ENCODE assay signal across 9 cellular contexts in genomic region chr18:23232331-23232730, GRCh38.
A peak's percentile ranks its signal among the peaks of the same experiment; 100 is the strongest.
DNase-seq lines count a peak whose midpoint lies in the region; ATAC-seq and TF ChIP-seq lines count a peak whose summit lies in the region.
"Had no signal": no experiment of that assay in that cellular context is flagged by ENCODE, and none has a peak within 500 bp of the region (broad histone marks: within the 10 kb centered on the region; RNA-seq: fewer than 3 reads in every experiment).

No MANE protein-coding gene starts in this region.

- no peak for ATAC-seq in activated CD8-positive, alpha-beta T cell treated with anti-CD3 and anti-CD28 coated beads, Interleukin-2, amount 10 ng/mL, durations not matched to agents 7 days and 5 days
- ATAC-seq in memory B cell (ENCODE audit: low read depth) (no peak), GM21390 (IDR thresholded peaks at IDR 0.05; ENCODE audit: unreplicated experiment) (no peak), GM21619 (IDR thresholded peaks at IDR 0.05; ENCODE audit: unreplicated experiment) (no peak)

- H3K9me3 Mint-ChIP-seq in HFFc6 (no peaks in the 10 kb centered on the region), memory B cell (no peaks in the 10 kb centered on the region)
- peaks cover 8% of the 10 kb centered on the region for H3K9me3 Mint-ChIP-seq in activated CD8-positive, alpha-beta T cell treated with anti-CD3 and anti-CD28 coated beads, Interleukin-2, amount 10 ng/mL, durations not matched to agents 7 days and 5 days (ENCODE audit: insufficient read depth)

- peak overlapping the region; percentile 62 to 95 (median 80); a peak in 18 of 22 replicates for H3K27ac ChIP-seq in BLaER1 treated with 17β-estradiol and CSF1 and Interleukin-3, amounts not matched to agents 10 nM and 100 nM

- peaks cover 0 to 49% (median 0%) of the 10 kb centered on the region in 11 experiments; a peak in 3 of 22 replicates for H3K36me3 ChIP-seq in BLaER1 treated with 17β-estradiol and CSF1 and Interleukin-3, amounts not matched to agents 10 nM and 100 nM

- CTCF ChIA-PET in activated CD8-positive, alpha-beta T cell treated with anti-CD3 and anti-CD28 coated beads, Interleukin-2, amount 10 ng/mL, durations not matched to agents 7 days and 5 days (lab: Charles Lee) = interaction anchor here (1.1 kb wide), 1 partner anchor 37 kb away, joined by 3 read pairs; no protein-coding TSS in a partner anchor

- H3K36me3 Mint-ChIP-seq in HFFc6 (ENCODE audit: low read depth) = no peaks in the 10 kb centered on the region; the same call in 1 of the 2 replicates
- peaks cover 28% of the 10 kb centered on the region for H3K36me3 Mint-ChIP-seq in activated CD8-positive, alpha-beta T cell treated with anti-CD3 and anti-CD28 coated beads, Interleukin-2, amount 10 ng/mL, durations not matched to agents 7 days and 5 days (ENCODE audit: low read depth)
- H3K36me3 Mint-ChIP-seq in memory B cell = no peaks in the 10 kb centered on the region

- no peaks in the 10 kb centered on the region for H3K9me3 ChIP-seq in BLaER1 treated with 17β-estradiol and CSF1 and Interleukin-3, amounts not matched to agents 10 nM and 100 nM (replicated peaks in 1 of 11)

- TF ChIP-seq CTCF in HFFc6 (IDR thresholded peaks at IDR 0.05) = no peak

- H4K20me1 ChIP-seq in BLaER1 treated with 17β-estradiol and CSF1 and Interleukin-3, amounts not matched to agents 10 nM and 100 nM = no peaks in the 10 kb centered on the region

- H3K27me3 Mint-ChIP-seq in HFFc6 (ENCODE audit: insufficient read depth) (peaks cover 6% of the 10 kb centered on the region), memory B cell (peaks cover 8% of the 10 kb centered on the region)
- H3K27me3 Mint-ChIP-seq in activated CD8-positive, alpha-beta T cell treated with anti-CD3 and anti-CD28 coated beads, Interleukin-2, amount 10 ng/mL, durations not matched to agents 7 days and 5 days (ENCODE audit: low read depth) = no peaks in the 10 kb centered on the region

- POLR2A ChIA-PET in activated CD8-positive, alpha-beta T cell treated with anti-CD3 and anti-CD28 coated beads, Interleukin-2, amount 10 ng/mL, durations not matched to agents 7 days and 5 days (lab: Charles Lee) = no interaction called here

- H3K27ac Mint-ChIP-seq in HFFc6 = peak overlapping the region; percentile 21; the same call in 1 of the 2 replicates
- peak overlapping the region; percentile 47 for H3K27ac Mint-ChIP-seq in activated CD8-positive, alpha-beta T cell treated with anti-CD3 and anti-CD28 coated beads, Interleukin-2, amount 10 ng/mL, durations not matched to agents 7 days and 5 days
- peak overlapping the region; percentile 91 for H3K27ac Mint-ChIP-seq in memory B cell

- peaks cover 71 to 94% (median 92%) of the 10 kb centered on the region in 10 experiments for H3K4me1 ChIP-seq in BLaER1 treated with 17β-estradiol and CSF1 and Interleukin-3, amounts not matched to agents 10 nM and 100 nM

- H3K4me2 ChIP-seq in BLaER1 treated with 17β-estradiol and CSF1 and Interleukin-3, amounts not matched to agents 10 nM and 100 nM = peak overlapping the region; percentile 72 to 93 (median 80)

- H3K27me3 ChIP-seq in BLaER1 treated with 17β-estradiol and CSF1 and Interleukin-3, amounts not matched to agents 10 nM and 100 nM = 0 out of 22 replicates have a peak, but pooled peaks cover 0 to 3% (median 0%) of the 10 kb centered on the region in 11 experiments

- peak overlapping the region in 5 of 11 experiments; percentile 39 to 75 (median 69); a peak in 9 of 22 replicates for H3K9ac ChIP-seq in BLaER1 treated with 17β-estradiol and CSF1 and Interleukin-3, amounts not matched to agents 10 nM and 100 nM

- DNase-seq in HFFc6 = no peak
- DNase-seq in activated CD8-positive, alpha-beta T cell treated with anti-CD3 and anti-CD28 coated beads, Interleukin-2, amount 10 ng/mL, durations not matched to agents 7 days and 5 days = no peak
- DNase-seq in memory B cell (ENCODE audit: low spot score in 2 of 2) = no peak
- DNase-seq in superior temporal gyrus (ENCODE audit: extremely low spot score) = no peak
- no peak for DNase-seq in NOMO-1 treated with DMSO at 0.1 percent for 48 hours (lab: John Stamatoyannopoulos, UW; ENCODE audit: unreplicated experiment)
- DNase-seq: NCI-H1694 treated with DMSO at 0.1 percent for 48 hours had no signal

- H3K4me1 Mint-ChIP-seq in HFFc6 (ENCODE audit: low read depth) (peaks cover 53% of the 10 kb centered on the region), memory B cell (peaks cover 30% of the 10 kb centered on the region)
- peaks cover 85% of the 10 kb centered on the region for H3K4me1 Mint-ChIP-seq in activated CD8-positive, alpha-beta T cell treated with anti-CD3 and anti-CD28 coated beads, Interleukin-2, amount 10 ng/mL, durations not matched to agents 7 days and 5 days (ENCODE audit: low read depth)

- H3K4me3 ChIP-seq in BLaER1 treated with 17β-estradiol and CSF1 and Interleukin-3, amounts not matched to agents 10 nM and 100 nM = peak overlapping the region in 1 of 10 experiments; percentile 2; a peak in 1 of 20 replicates

- no peak overlapping the region for H3K4me3 Mint-ChIP-seq in HFFc6
- no peak overlapping the region for H3K4me3 Mint-ChIP-seq in activated CD8-positive, alpha-beta T cell treated with anti-CD3 and anti-CD28 coated beads, Interleukin-2, amount 10 ng/mL, durations not matched to agents 7 days and 5 days
- H3K4me3 Mint-ChIP-seq in memory B cell = no peak overlapping the region

Comparison
In these comparisons a context has a peak if more than half of its experiments do, and no peak if none do; other contexts are left out.
1. H3K27ac Mint-ChIP-seq: peak in every context shown above with its lines; median percentile 91 in memory B cell; 47 in activated CD8-positive, alpha-beta T cell treated with anti-CD3 and anti-CD28 coated beads, Interleukin-2, amount 10 ng/mL, durations not matched to agents 7 days and 5 days; 21 in HFFc6.